In the genomic region with DNA sequence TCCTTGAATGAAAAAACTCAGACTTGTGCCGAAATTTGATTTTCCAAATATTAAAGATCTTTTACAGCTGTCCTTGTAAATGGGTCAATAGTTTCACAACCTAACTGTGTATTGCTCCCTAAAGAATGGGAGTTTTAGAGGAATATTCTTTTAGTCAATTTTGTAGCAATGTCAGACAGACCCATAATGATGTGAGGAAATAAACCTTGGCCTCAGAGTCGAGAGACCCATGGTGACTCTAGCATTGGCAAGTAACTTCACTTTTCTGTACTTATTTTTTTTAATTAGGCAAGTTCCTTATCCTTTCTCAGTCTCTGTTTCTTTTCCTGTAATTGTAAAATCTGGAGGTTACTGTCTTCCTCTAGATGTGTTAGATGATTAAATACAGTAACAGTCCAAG, we compare ENCODE assay signal across 27 cellular contexts.
"Had no signal": no experiment of that assay in that cellular context is flagged by ENCODE, and none has a peak within 500 bp of the region (broad histone marks: within the 10 kb centered on the region; RNA-seq: fewer than 3 reads in every experiment).

No MANE protein-coding gene starts in this region.

- H3K36me3 Mint-ChIP-seq: immature natural killer cell; memory B cell; natural killer cell treated with Interleukin-12 subunit alpha and Interleukin-12 subunit beta and Interleukin-15 and Interleukin-18, amount 100 ng/mL, for 72 hours; neural progenitor cell; stimulated activated memory B cell treated with anti-CD40 and anti-IgM and Interleukin-4, amounts not matched to agents 10 μg/mL and 1 μg/mL and 100 μg/mL, for 72 hours had no signal

- H3K4me3 Mint-ChIP-seq: immature natural killer cell; memory B cell; naive B cell; natural killer cell treated with Interleukin-12 subunit alpha and Interleukin-12 subunit beta and Interleukin-15 and Interleukin-18, amount 100 ng/mL, for 72 hours; neural progenitor cell; stimulated activated memory B cell treated with anti-CD40 and anti-IgM and Interleukin-4, amounts not matched to agents 10 μg/mL and 1 μg/mL and 100 μg/mL, for 72 hours had no signal

- H3K9me3 Mint-ChIP-seq: natural killer cell treated with Interleukin-12 subunit alpha and Interleukin-12 subunit beta and Interleukin-15 and Interleukin-18, amount 100 ng/mL, for 72 hours; neural progenitor cell; stimulated activated memory B cell treated with anti-CD40 and anti-IgM and Interleukin-4, amounts not matched to agents 10 μg/mL and 1 μg/mL and 100 μg/mL, for 72 hours had no signal

- ATAC-seq: esophagus mucosa; left colon; mucosa of descending colon; natural killer cell treated with Interleukin-12 subunit alpha and Interleukin-12 subunit beta and Interleukin-15 and Interleukin-18, amount 100 ng/mL, for 72 hours; stimulated activated memory B cell treated with anti-CD40 and anti-IgM and Interleukin-4, amounts not matched to agents 10 μg/mL and 1 μg/mL and 100 μg/mL, for 72 hours; stimulated activated naive CD8-positive, alpha-beta T cell treated with anti-CD3 and anti-CD28 coated beads, Interleukin-15, Interleukin-2, amounts not matched to agents 100 U/mL and 50 U/mL, for 24 hours had no signal

- H3K36me3 ChIP-seq: neural progenitor cell, spleen, thoracic aorta, tibial nerve, upper lobe of left lung had no signal

- H3K27me3 Mint-ChIP-seq: progenitor cell of endocrine pancreas; stimulated activated memory B cell treated with anti-CD40 and anti-IgM and Interleukin-4, amounts not matched to agents 10 μg/mL and 1 μg/mL and 100 μg/mL, for 72 hours had no signal

- H3K4me1 ChIP-seq: neural progenitor cell, parathyroid adenoma, spleen, upper lobe of left lung had no signal

- H3K4me1 Mint-ChIP-seq: immature natural killer cell; memory B cell; naive B cell; stimulated activated memory B cell treated with anti-CD40 and anti-IgM and Interleukin-4, amounts not matched to agents 10 μg/mL and 1 μg/mL and 100 μg/mL, for 72 hours had no signal

- H3K27ac ChIP-seq: dorsolateral prefrontal cortex, epithelial cell of prostate, neural progenitor cell, parathyroid adenoma, skin epidermis, spleen, thoracic aorta, tibial nerve, upper lobe of left lung had no signal

- H3K27me3 ChIP-seq: neural progenitor cell, tibial nerve, upper lobe of left lung had no signal

- H3K4me3 ChIP-seq: dorsolateral prefrontal cortex, lung, mucosa of descending colon, neural progenitor cell, skin epidermis, spleen, thoracic aorta, tibial nerve, upper lobe of left lung had no signal

- H3K9me3 ChIP-seq: mucosa of descending colon, spleen, thoracic aorta, tibial nerve, upper lobe of left lung had no signal

- H3K27ac Mint-ChIP-seq: immature natural killer cell; memory B cell; naive B cell; natural killer cell treated with Interleukin-12 subunit alpha and Interleukin-12 subunit beta and Interleukin-15 and Interleukin-18, amount 100 ng/mL, for 72 hours; neural progenitor cell; progenitor cell of endocrine pancreas; stimulated activated memory B cell treated with anti-CD40 and anti-IgM and Interleukin-4, amounts not matched to agents 10 μg/mL and 1 μg/mL and 100 μg/mL, for 72 hours had no signal

- DNase-seq: dorsolateral prefrontal cortex; effector CD4-positive, alpha-beta T cell; foreskin fibroblast; glutamatergic neuron; hypothalamus; immature natural killer cell; islet precursor cell; kidney glomerular epithelial cell; left colon; mucosa of descending colon; naive B cell; spleen; stimulated activated CD4-positive, alpha-beta T cell treated with anti-CD3 and anti-CD28 coated beads, Interleukin-4, amount 100 ng/mL, for 4 hours; stimulated activated naive CD8-positive, alpha-beta T cell treated with anti-CD3 and anti-CD28 coated beads, Interleukin-15, Interleukin-2, amounts not matched to agents 100 U/mL and 50 U/mL, for 24 hours; upper lobe of left lung had no signal
